ENCODE assay signal across 10 cellular contexts in genomic region chr9:72527801-72528195, GRCh38. TPM values are rescaled to one million over a fixed set of nuclear protein-coding genes. Genes with fewer than 3 reads are reported as not detected.
DNase-seq lines count a peak whose midpoint lies in the region; ATAC-seq, FAIRE-seq and TF ChIP-seq lines count a peak whose summit lies in the region.
"Had no signal": no experiment of that assay in that cellular context is flagged by ENCODE, and none has a peak within 500 bp of the region (broad histone marks: within the 10 kb centered on the region; RNA-seq: fewer than 3 reads in every experiment).

No MANE protein-coding gene starts in this region.

- in situ Hi-C loops in K562 (cut with MboI) = no loop called here

- peaks cover 25% of the 10 kb centered on the region for H3K4me1 ChIP-seq in ACC112 (ENCODE audit: control insufficient read depth, insufficient read depth, low read length, unreplicated experiment)
- peaks cover 0 to 7% of the 10 kb centered on the region in 2 experiments; a peak in 3 of 5 replicates for H3K4me1 ChIP-seq in K562 (replicated peaks in 1 of 2; ENCODE audit: control insufficient read depth in 2 of 2, insufficient read depth in 2 of 2, low read length in 2 of 2)
- H3K4me1 ChIP-seq in mononuclear cell (ENCODE audit: insufficient read depth, low read length) = peaks cover 22% of the 10 kb centered on the region

- H3K27me3 ChIP-seq in ACC112 (ENCODE audit: insufficient read depth, low read length) (no peaks in the 10 kb centered on the region), K562 (ENCODE audit: control insufficient read depth in 2 of 2, insufficient read depth in 2 of 2, low read length in 2 of 2) (no peaks in the 10 kb centered on the region), mononuclear cell (ENCODE audit: insufficient read depth, low read length) (no peaks in the 10 kb centered on the region)

- POLR2A ChIA-PET in K562 (lab: Yijun Ruan, JAX) = interaction anchor here (0.7 to 1.0 kb wide), 2 partner anchors 10 to 12 kb away, joined by 3 to 4 read pairs; no protein-coding TSS in a partner anchor

- peak overlapping the region; percentile 62; the same call in 1 of the 2 replicates for H3K27ac ChIP-seq in ACC112 (ENCODE audit: low read depth, low read length)
- H3K27ac ChIP-seq in K562 (ENCODE audit: extremely low read depth, low read depth, low read length) = no peak overlapping the region; the same call in 2 of the 3 replicates

- H3K79me2 ChIP-seq in ACC112 (ENCODE audit: control insufficient read depth, insufficient read depth, low read length, unreplicated experiment) (no peaks in the 10 kb centered on the region), K562 (ENCODE audit: control insufficient read depth, insufficient read depth, low read length) (no peaks in the 10 kb centered on the region)

- H3K36me3 ChIP-seq in ACC112 (ENCODE audit: insufficient read depth, low read length) = no peaks in the 10 kb centered on the region
- H3K36me3 ChIP-seq in K562 (ENCODE audit: control insufficient read depth, insufficient read depth, low read length) = no peaks in the 10 kb centered on the region

- H4K20me1 ChIP-seq in K562 (replicated peaks; ENCODE audit: control insufficient read depth, insufficient read depth, low read length) = no peaks in the 10 kb centered on the region

- peak overlapping the region; percentile 60 for H3K4me2 ChIP-seq in K562 (ENCODE audit: insufficient read depth, low read length)

- H3K4me3 ChIP-seq in ACC112 (ENCODE audit: low read depth, low read length) (peak overlapping the region; percentile 22; the same call in 1 of the 2 replicates), K562 (no peak overlapping the region), mononuclear cell (ENCODE audit: low read length) (peak overlapping the region; percentile 15)

- peak overlapping the region in 1 of 2 experiments; percentile 74; a peak in 2 of 4 replicates for H3K9ac ChIP-seq in K562 (ENCODE audit: insufficient read depth in 1 of 2, low read depth in 2 of 2, low read length in 2 of 2)

- CTCF ChIA-PET in K562 (lab: Yijun Ruan, JAX; ENCODE audit: low intra/inter-chr PET ratio) = no interaction called here

- TF ChIP-seq EP300 in K562 (IDR thresholded peaks at IDR 0.05; ENCODE audit: low read length) = no peak

- H3K9me1 ChIP-seq in K562 (ENCODE audit: control insufficient read depth, insufficient read depth, low read length) = no peaks in the 10 kb centered on the region

- H3K9me3 ChIP-seq in K562 (replicated peaks; ENCODE audit: control insufficient read depth, insufficient read depth, low read depth, low read length) (no peaks in the 10 kb centered on the region), mononuclear cell (ENCODE audit: low read depth, low read length) (no peaks in the 10 kb centered on the region)

- BruUV-seq in K562 (replicated peaks; lab: Mats Ljungman, UMichigan) = no TSS peak

- no peak for DNase-seq in K562 (ENCODE audit: extremely low read depth in 1 of 4, low spot score in 3 of 4)
- no peak for DNase-seq in left colon
- no peak for DNase-seq in NCI-H446 (lab: John Stamatoyannopoulos, UW)

- FAIRE-seq in K562 (lab: Jason Lieb, UNC) = no peak
- FAIRE-seq: colon had no signal

- H2AFZ ChIP-seq in ACC112 (ENCODE audit: low read length, unreplicated experiment) (peak overlapping the region; percentile 94), K562 (ENCODE audit: low read depth, low read length) (peak overlapping the region; percentile 90)

- TF ChIP-seq RAD21 in K562 (CRISPR knock-in tag; conservative IDR thresholded peaks at IDR 0.05 in 1 of 2, IDR thresholded peaks at IDR 0.05 in 1 of 2) = no peak

- no peak for TF ChIP-seq CTCF in K562 (IDR thresholded peaks at IDR 0.05 in 2 of 3, conservative IDR thresholded peaks at IDR 0.05 in 1 of 3; ENCODE audit: insufficient read depth in 2 of 3, low read depth in 1 of 3, low read length in 3 of 3)

- TF ChIP-seq POLR2A in K562 (conservative IDR thresholded peaks at IDR 0.05) = no peak

- 58% methylated on average over 4 of the region's 5 CpGs for WGBS in K562 (ENCODE audit: insufficient coverage, low coverage, missing lambda C conversion rate)

- ATAC-seq in HG03135 (IDR thresholded peaks at IDR 0.05; ENCODE audit: unreplicated experiment) (peak; percentile 2), K562 (no peak), HG02970 (IDR thresholded peaks at IDR 0.05; ENCODE audit: low FRiP score, unreplicated experiment) (no peak), GM21367 (IDR thresholded peaks at IDR 0.05; ENCODE audit: unreplicated experiment) (no peak), left colon (no peak)

- intact Hi-C loops in K562 (cut with micrococcal nuclease) = no loop called here
- intact Hi-C loops in left colon (cut with DNase I, micrococcal nuclease) = no loop called here

TF ChIP-seq in K562, 482 proteins besides CTCF, POLR2A, EP300 and RAD21:
- TF ChIP-seq HMGN3 (IDR thresholded peaks at IDR 0.05; ENCODE audit: borderline replicate concordance, extremely low read depth, insufficient read length, low read depth, low read length) (no peak), ZNF146 (CRISPR knock-in tag; IDR thresholded peaks at IDR 0.05; ENCODE audit: unreplicated experiment) (no peak), ZFX (CRISPR knock-in tag; IDR thresholded peaks at IDR 0.05) (0 out of 2 replicates have a peak, but pooled peaks have one; percentile 3), DNMT1 (IDR thresholded peaks at IDR 0.05) (no peak), CEBPB (tag; IDR thresholded peaks at IDR 0.05) (no peak), CBX1 (IDR thresholded peaks at IDR 0.05; ENCODE audit: low read depth) (no peak), MCM3 (IDR thresholded peaks at IDR 0.05) (no peak), KHSRP (IDR thresholded peaks at IDR 0.05) (no peak), RCOR1 (IDR thresholded peaks at IDR 0.05; ENCODE audit: borderline replicate concordance in 1 of 2, low read depth in 2 of 2, low read length in 2 of 2) (no peak)

RNA-seq across cellular contexts. Expression of gene TMC1, which starts 6.4 kb away (rescaled TPM):
- not detected in 2 replicates for total RNA-seq in K562 (2011; cell fraction: chromatin; rRNA removed; ENCODE audit: low replicate concordance)
- not detected in 2 replicates for total RNA-seq in K562 (2011; cell fraction: nucleolus; rRNA removed)
- not detected in 2 replicates for total RNA-seq in K562 (2011; cell fraction: nucleoplasm; rRNA removed)
- not detected in 2 replicates for total RNA-seq in K562 (2014; rRNA removed)
- total RNA-seq in K562 (2014; rRNA removed; fragmentation: Illumina TruSeq; extraction: Trizol) = 0.19 TPM in 1 of 2 replicates, not detected in the other
- not detected in 2 replicates for total RNA-seq in K562 (2015; rRNA removed; fragmentation: Illumina TruSeq; extraction: Trizol)
- not detected in 2 replicates for total RNA-seq in K562 (2021)
- 1.0 TPM in 1 of 2 replicates, not detected in the other for polyA plus RNA-seq in K562 (2011; rRNA removed)
- polyA plus RNA-seq in K562 (2011; cell fraction: cytosol; rRNA removed) = 0.31 TPM in 1 of 2 replicates, not detected in the other
- 1.4 TPM in 1 of 2 replicates, not detected in the other for polyA plus RNA-seq in K562 (2011; cell fraction: nucleus; rRNA removed)
- polyA plus RNA-seq in K562 (2012) = not detected in 2 replicates
- not detected in 2 replicates for polyA plus RNA-seq in K562 (2014; fragmentation: Illumina TruSeq; extraction: Trizol)
- under 1 TPM; 0.10 to 0.15 TPM for polyA plus RNA-seq in K562 (2014; fragmentation: Nextera tagmentation; extraction: Ambion mirVana)
- not detected in 2 replicates for polyA plus RNA-seq in K562 (2014; rRNA removed)
- polyA minus RNA-seq in K562 (2011; rRNA and poly(A)+ RNA removed) = 1.3 TPM in 1 of 2 replicates, not detected in the other
- not detected in 2 replicates for polyA minus RNA-seq in K562 (2011; cell fraction: cytosol; rRNA and poly(A)+ RNA removed)
- 3.1 TPM in 1 of 2 replicates, not detected in the other for polyA minus RNA-seq in K562 (2011; cell fraction: nucleus; rRNA and poly(A)+ RNA removed)
- total RNA-seq in mononuclear cell = 0.52 TPM
- under 1 TPM; 0.28 to 0.40 TPM for total RNA-seq in left colon
- total RNA-seq: NCI-H460 had no signal
